ENCODE assay signal across 8 cellular contexts in the genomic region with DNA sequence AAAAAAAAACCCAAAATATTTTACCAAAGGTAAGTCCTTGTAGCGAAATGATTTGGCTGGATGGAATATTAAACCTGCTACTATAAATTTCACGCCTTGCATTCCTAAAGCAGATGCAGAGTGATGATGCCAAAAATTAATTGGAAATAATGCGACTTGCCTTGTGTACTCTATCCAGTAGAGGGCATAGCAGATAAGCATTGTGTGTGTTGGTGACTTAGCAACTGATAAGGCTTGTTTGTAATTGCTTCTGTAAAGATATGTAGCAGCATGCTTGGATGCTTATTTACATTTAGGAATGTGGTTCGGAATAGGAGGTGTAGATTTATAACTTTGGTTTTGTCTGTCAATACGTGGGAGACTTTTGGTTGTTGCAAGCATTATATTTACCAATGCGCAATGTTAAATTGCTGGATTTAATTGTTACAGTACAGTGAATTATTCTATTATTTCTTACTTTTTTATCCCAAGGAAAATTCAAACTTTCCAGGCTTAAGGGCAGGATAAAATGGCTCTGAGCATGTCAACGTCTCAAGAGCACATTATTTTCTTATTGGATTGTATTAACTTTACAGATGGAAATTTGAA.
DNase-seq lines count a peak whose midpoint lies in the region; ATAC-seq and TF ChIP-seq lines count a peak whose summit lies in the region.

No MANE protein-coding gene starts in this region.

- H3K27me3 Mint-ChIP-seq in mesothelial cell of epicardium (ENCODE audit: low read depth): peaks cover 2% of the 10 kb centered on the region

- intact Hi-C loops in sciatic nerve (cut with DNase I): no loop called here

- no peak overlapping the region for H3K27ac Mint-ChIP-seq in mesothelial cell of epicardium

- no peak overlapping the region for H3K4me3 ChIP-seq in choroid plexus epithelial cell (ENCODE audit: low read depth, low read length)

- TF ChIP-seq CTCF in choroid plexus epithelial cell (conservative IDR thresholded peaks at IDR 0.05; ENCODE audit: low read depth, low read length) (peak; percentile 73), mesothelial cell of epicardium (IDR thresholded peaks at IDR 0.05; ENCODE audit: unreplicated experiment) (peak; percentile 47)

- peaks cover 2% of the 10 kb centered on the region for H3K4me1 Mint-ChIP-seq in mesothelial cell of epicardium

- H3K9me3 Mint-ChIP-seq in mesothelial cell of epicardium: no peaks in the 10 kb centered on the region

- ATAC-seq in HG03159 (IDR thresholded peaks at IDR 0.05; ENCODE audit: unreplicated experiment) (peak; percentile 65), HG02981 (IDR thresholded peaks at IDR 0.05; ENCODE audit: unreplicated experiment) (no peak), sciatic nerve (no peak)

- H3K4me3 Mint-ChIP-seq in mesothelial cell of epicardium: no peak overlapping the region

- peak; percentile 39 for DNase-seq in DMS153 (lab: John Stamatoyannopoulos, UW)
- DNase-seq in NCI-H526 treated with DMSO at 0.1 percent for 48 hours (lab: John Stamatoyannopoulos, UW): peak; percentile 38
- peak; percentile 76 for DNase-seq in choroid plexus epithelial cell (ENCODE audit: low read depth)
- no peak for DNase-seq in mesothelial cell of epicardium (ENCODE audit: low spot score in 2 of 2, unreplicated experiment in 2 of 2)
- DNase-seq in sciatic nerve (ENCODE audit: low spot score): no peak
- DNase-seq in HK-2 (ENCODE audit: unreplicated experiment): no peak

- no peaks in the 10 kb centered on the region for H3K36me3 Mint-ChIP-seq in mesothelial cell of epicardium

Comparison
In these comparisons a context has a peak if more than half of its experiments do, and no peak if none do; other contexts are left out.
1. DNase-seq: peak in DMS153 (single experiment), NCI-H526 treated with DMSO at 0.1 percent for 48 hours (single experiment) and choroid plexus epithelial cell (single experiment); none in mesothelial cell of epicardium (0 of 2), sciatic nerve (single experiment) and HK-2 (single experiment).